In the genomic region with DNA sequence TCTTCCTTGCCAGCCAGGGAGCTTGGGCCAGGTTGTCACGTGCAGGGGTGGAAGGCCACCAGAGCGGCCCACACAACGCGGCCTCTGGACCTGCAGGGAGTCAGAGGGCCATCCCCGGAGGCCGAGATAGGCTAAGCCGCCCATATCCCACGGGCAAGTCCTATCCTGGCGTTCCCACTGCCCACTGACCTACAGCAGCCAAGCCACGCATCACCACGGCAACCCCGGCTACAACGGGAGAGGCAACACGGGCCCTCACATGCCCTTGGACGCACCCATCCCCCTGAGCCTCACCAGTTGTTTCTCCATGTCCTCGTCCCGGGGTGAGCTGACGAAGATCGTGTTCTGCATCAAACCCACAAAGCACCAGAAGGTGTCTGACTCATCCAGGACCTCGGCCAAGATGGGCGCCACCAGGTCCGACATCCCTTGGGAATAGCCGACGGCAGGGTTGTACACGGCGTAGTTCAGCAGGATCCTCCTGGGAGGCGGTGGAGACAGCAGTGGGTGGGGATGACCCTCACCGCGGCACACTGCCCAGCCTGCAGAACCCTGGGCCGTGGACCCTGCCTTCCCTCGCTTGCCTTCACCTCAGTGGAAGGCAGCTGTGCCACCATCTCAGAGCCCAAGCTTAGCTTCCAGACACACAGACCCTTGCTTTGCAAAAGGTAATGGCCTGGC, we compare ENCODE assay signal across 11 cellular contexts.
DNase-seq lines count a peak whose midpoint lies in the region; ATAC-seq and TF ChIP-seq lines count a peak whose summit lies in the region.
"Had no signal": no experiment of that assay in that cellular context is flagged by ENCODE, and none has a peak within 500 bp of the region (broad histone marks: within the 10 kb centered on the region; RNA-seq: fewer than 3 reads in every experiment).

No MANE protein-coding gene starts in this region.

- CTCF ChIA-PET in RWPE1 (lab: Yijun Ruan, JAX) = no interaction called here

- H3K27ac ChIP-seq in RWPE1 = peak overlapping the region; percentile 82
- H3K27ac ChIP-seq: testis had no signal

- in situ Hi-C loops in GM13977 (cut with MboI; ENCODE audit: low pct_unique_long_range_greater_than_20kb, low sequenced_read_pairs, unreplicated experiment) = loop anchor here (10.0 kb wide), 1 partner anchor 53 kb away; no protein-coding TSS in a partner anchor

- DNase-seq in H4 (ENCODE audit: low spot score) = peak; percentile 98
- DNase-seq in RWPE1 (ENCODE audit: low spot score) = peak; percentile 60
- DNase-seq in epithelial cell of esophagus (ENCODE audit: low read depth) = peak; percentile 62
- peak in 6 of 10 donors; percentile 30 to 91 (median 76) for DNase-seq in posterior cingulate gyrus
- no peak for DNase-seq in MV-4-11 (lab: John Stamatoyannopoulos, UW)
- no peak for DNase-seq in GM13977 (ENCODE audit: low spot score)
- DNase-seq in NCI-H1417 (lab: John Stamatoyannopoulos, UW) = no peak
- DNase-seq: activated CD4-positive, alpha-beta T cell treated with anti-CD3 and anti-CD28 coated beads for 1 hour; testis had no signal

- intact Hi-C loops in posterior cingulate gyrus (cut with DNase I) = no loop called here

- no peak for ATAC-seq in GM18873 (IDR thresholded peaks at IDR 0.05; ENCODE audit: low FRiP score, unreplicated experiment)

- POLR2A ChIA-PET in RWPE1 (lab: Yijun Ruan, JAX; ENCODE audit: low non-redundant PET) = no interaction called here

- TF ChIP-seq CTCF in RWPE1 (conservative IDR thresholded peaks at IDR 0.05; ENCODE audit: low read depth) (no peak), epithelial cell of esophagus (IDR thresholded peaks at IDR 0.05; ENCODE audit: insufficient read depth, low read depth, low read length, missing control alignments) (no peak), GM13977 (IDR thresholded peaks at IDR 0.05; ENCODE audit: extremely low read depth, insufficient read depth, missing control alignments) (no peak)

- H3K4me3 ChIP-seq in epithelial cell of esophagus (ENCODE audit: low read length) = no peak overlapping the region
- H3K4me3 ChIP-seq: smooth muscle cell, testis had no signal

Comparison
In these comparisons a context has a peak if more than half of its experiments do, and no peak if none do; other contexts are left out.
1. DNase-seq: peak in H4 (single experiment), RWPE1 (single experiment), epithelial cell of esophagus (single experiment) and posterior cingulate gyrus (6 of 10); none in MV-4-11 (single experiment), GM13977 (single experiment) and NCI-H1417 (0 of 3).